Comparison of ENCODE assay signal across 1 cellular context in genomic region chr5:119454171-119454570, GRCh38.
A peak's percentile ranks its signal among the peaks of the same experiment; 100 is the strongest.
TF ChIP-seq lines count a peak whose summit lies in the region.

No MANE protein-coding gene starts in this region.

TF ChIP-seq in HepG2, 621 proteins besides CTCF, POLR2A, EP300 and RAD21 (continued from another document and continues in another):
- TF ChIP-seq CREB3 (CRISPR knock-in tag; IDR thresholded peaks at IDR 0.05) = no peak
- TF ChIP-seq ZBTB7B (CRISPR knock-in tag; IDR thresholded peaks at IDR 0.05) = no peak
- no peak for TF ChIP-seq YEATS4 (CRISPR knock-in tag; IDR thresholded peaks at IDR 0.05; ENCODE audit: borderline replicate concordance)
- TF ChIP-seq HNRNPLL (IDR thresholded peaks at IDR 0.05; ENCODE audit: low read depth, low read length, poor library complexity, severe bottlenecking) = no peak
- no peak for TF ChIP-seq ZNF281 (CRISPR knock-in tag; IDR thresholded peaks at IDR 0.05; ENCODE audit: borderline replicate concordance)
- TF ChIP-seq CREM (IDR thresholded peaks at IDR 0.05) = 0 out of 2 replicates have a peak, but pooled peaks have one; percentile 42
- no peak for TF ChIP-seq CREM (CRISPR knock-in tag; IDR thresholded peaks at IDR 0.05)
- no peak for TF ChIP-seq CC2D1A (CRISPR knock-in tag; IDR thresholded peaks at IDR 0.05)
- no peak for TF ChIP-seq ATF7-NPFF (CRISPR knock-in tag; IDR thresholded peaks at IDR 0.05; ENCODE audit: low read depth)
- TF ChIP-seq ZNF644 (CRISPR knock-in tag; IDR thresholded peaks at IDR 0.05; ENCODE audit: low read depth) = no peak
- TF ChIP-seq NRL (CRISPR knock-in tag; IDR thresholded peaks at IDR 0.05; ENCODE audit: borderline replicate concordance) = no peak
- peak; percentile 32; the same call in 1 of the 2 replicates for TF ChIP-seq NAIF1 (CRISPR knock-in tag; IDR thresholded peaks at IDR 0.05; ENCODE audit: borderline replicate concordance)
- TF ChIP-seq TEAD3 (CRISPR knock-in tag; optimal IDR thresholded peaks at IDR 0.05; ENCODE audit: borderline replicate concordance) = no peak
- no peak for TF ChIP-seq ZNF800 (CRISPR knock-in tag; IDR thresholded peaks at IDR 0.05)
- no peak for TF ChIP-seq NR2C2 (CRISPR knock-in tag; IDR thresholded peaks at IDR 0.05; ENCODE audit: borderline replicate concordance)
- 0 out of 2 replicates have a peak, but pooled peaks have one; percentile 8 for TF ChIP-seq FOSL2 (CRISPR knock-in tag; IDR thresholded peaks at IDR 0.05)
- no peak for TF ChIP-seq ZNF609 (CRISPR knock-in tag; IDR thresholded peaks at IDR 0.05; ENCODE audit: borderline replicate concordance)
- TF ChIP-seq DMAP1 (CRISPR knock-in tag; IDR thresholded peaks at IDR 0.05) = 0 out of 2 replicates have a peak, but pooled peaks have one; percentile 30
- no peak for TF ChIP-seq PREB (CRISPR knock-in tag; IDR thresholded peaks at IDR 0.05)
- TF ChIP-seq ZFAT (CRISPR knock-in tag; conservative IDR thresholded peaks at IDR 0.05) = no peak
- no peak for TF ChIP-seq ZNF7 (CRISPR knock-in tag; IDR thresholded peaks at IDR 0.05)
- TF ChIP-seq SMAD9 (CRISPR knock-in tag; IDR thresholded peaks at IDR 0.05) = no peak
- TF ChIP-seq TMF1 (CRISPR knock-in tag; IDR thresholded peaks at IDR 0.05; ENCODE audit: low read depth) = no peak
- TF ChIP-seq ZNF850 (CRISPR knock-in tag; conservative IDR thresholded peaks at IDR 0.05) = no peak
- no peak for TF ChIP-seq KDM5A (IDR thresholded peaks at IDR 0.05; ENCODE audit: borderline replicate concordance, low read length)
- peak in 1 of 2 experiments; percentile 85; a peak in 2 of 4 replicates for TF ChIP-seq ATF4 (CRISPR knock-in tag; IDR thresholded peaks at IDR 0.05)
- no peak for TF ChIP-seq ONECUT2 (CRISPR knock-in tag; IDR thresholded peaks at IDR 0.05)
- TF ChIP-seq ZBTB46 (CRISPR knock-in tag; IDR thresholded peaks at IDR 0.05; ENCODE audit: borderline replicate concordance) = no peak
- TF ChIP-seq PRDM4 (CRISPR knock-in tag; IDR thresholded peaks at IDR 0.05; ENCODE audit: borderline replicate concordance) = no peak
- no peak for TF ChIP-seq TIGD3 (CRISPR knock-in tag; IDR thresholded peaks at IDR 0.05; ENCODE audit: borderline replicate concordance)
- TF ChIP-seq DRAP1 (CRISPR knock-in tag; IDR thresholded peaks at IDR 0.05) = no peak
- TF ChIP-seq ARHGAP35 (CRISPR knock-in tag; IDR thresholded peaks at IDR 0.05; ENCODE audit: borderline replicate concordance) = no peak
- 0 out of 2 replicates have a peak, but pooled peaks have one; percentile 18 for TF ChIP-seq FOXJ3 (CRISPR knock-in tag; IDR thresholded peaks at IDR 0.05; ENCODE audit: borderline replicate concordance)
- TF ChIP-seq NFIB (CRISPR knock-in tag; IDR thresholded peaks at IDR 0.05; ENCODE audit: borderline replicate concordance) = no peak
- TF ChIP-seq GATAD2A (CRISPR knock-in tag; IDR thresholded peaks at IDR 0.05) = peak; percentile 48; the same call in 1 of the 2 replicates
- TF ChIP-seq SKI (IDR thresholded peaks at IDR 0.05; ENCODE audit: partially characterized antibody) = no peak
- peak; percentile 32; the same call in 1 of the 2 replicates for TF ChIP-seq RXRA (CRISPR knock-in tag; IDR thresholded peaks at IDR 0.05)
- no peak for TF ChIP-seq ERF (CRISPR knock-in tag; IDR thresholded peaks at IDR 0.05)
- no peak for TF ChIP-seq ASH2L (IDR thresholded peaks at IDR 0.05; ENCODE audit: insufficient read length, low read depth, low read length)
- no peak for TF ChIP-seq ZNF264 (CRISPR knock-in tag; IDR thresholded peaks at IDR 0.05)
- TF ChIP-seq GMEB2 (CRISPR knock-in tag; IDR thresholded peaks at IDR 0.05; ENCODE audit: low read depth) = no peak
- TF ChIP-seq ZNF329 (CRISPR knock-in tag; IDR thresholded peaks at IDR 0.05; ENCODE audit: low read depth) = no peak
